In genomic region chr1:25790472-25790871, GRCh38 we compare ENCODE assay signal across 16 cellular contexts. TPM values are rescaled to one million over a fixed set of nuclear protein-coding genes. Genes with fewer than 3 reads are reported as not detected.
A peak's percentile ranks its signal among the peaks of the same experiment; 100 is the strongest.
DNase-seq lines count a peak whose midpoint lies in the region; ATAC-seq and TF ChIP-seq lines count a peak whose summit lies in the region.
"Had no signal": no experiment of that assay in that cellular context is flagged by ENCODE, and none has a peak within 500 bp of the region (broad histone marks: within the 10 kb centered on the region; RNA-seq: fewer than 3 reads in every experiment).

No MANE protein-coding gene starts in this region.

- H3K4me3 ChIP-seq in neural progenitor cell (no peak overlapping the region), adrenal gland (no peak overlapping the region), spleen (no peak overlapping the region)
- H3K4me3 ChIP-seq: GM12878, GM23248, HAP-1 had no signal

- H3K79me2 ChIP-seq in neural progenitor cell (ENCODE audit: low read depth), result no peaks in the 10 kb centered on the region

- no peaks in the 10 kb centered on the region for H3K9me3 ChIP-seq in CD4-positive, alpha-beta T cell (ENCODE audit: control insufficient read depth, low read length)
- H3K9me3 ChIP-seq in T-helper 17 cell (ENCODE audit: control insufficient read depth, low read length, poor library complexity, severe bottlenecking), result no peaks in the 10 kb centered on the region
- H3K9me3 ChIP-seq in neural progenitor cell (ENCODE audit: low read depth), result no peaks in the 10 kb centered on the region
- H3K9me3 ChIP-seq in adrenal gland (replicated peaks in 1 of 3), result no peaks in the 10 kb centered on the region
- no peaks in the 10 kb centered on the region for H3K9me3 ChIP-seq in spleen
- H3K9me3 ChIP-seq: BE2C, HAP-1 had no signal

- no peaks in the 10 kb centered on the region for H3K27me3 ChIP-seq in CD4-positive, alpha-beta T cell (ENCODE audit: control insufficient read depth, insufficient read depth, low read length)
- no peaks in the 10 kb centered on the region for H3K27me3 ChIP-seq in neural progenitor cell
- no peaks in the 10 kb centered on the region for H3K27me3 ChIP-seq in adrenal gland
- no peaks in the 10 kb centered on the region for H3K27me3 ChIP-seq in spleen (replicated peaks in 1 of 7)
- H3K27me3 ChIP-seq: BE2C had no signal

- WGBS in adrenal gland, 4 donors, result 87 to 91% (median 90%) methylated on average over 6 of the region's 6 CpGs
- WGBS in spleen, 5 donors, result 87 to 89% (median 87%) methylated on average over 6 of the region's 6 CpGs

- H3K9me3 Mint-ChIP-seq in CD4-positive, alpha-beta T cell, result no peaks in the 10 kb centered on the region
- H3K9me3 Mint-ChIP-seq in endothelial cell (ENCODE audit: unreplicated experiment) (no peaks in the 10 kb centered on the region), neural progenitor cell (no peaks in the 10 kb centered on the region)
- H3K9me3 Mint-ChIP-seq: CD4-positive, alpha-beta memory T cell; IgD-negative memory B cell had no signal

- no peak overlapping the region for H3K27ac ChIP-seq in CD4-positive, alpha-beta T cell (ENCODE audit: low read depth, low read length)
- H3K27ac ChIP-seq in neural progenitor cell (no peak overlapping the region), adrenal gland (no peak overlapping the region), spleen (no peak overlapping the region)
- H3K27ac ChIP-seq: GM23248 had no signal

- ATAC-seq in CD4-positive, alpha-beta T cell (ENCODE audit: poor library complexity), result no peak
- ATAC-seq in T-helper 17 cell, result no peak
- ATAC-seq: GM12878 had no signal

- no peaks in the 10 kb centered on the region for H3K27me3 Mint-ChIP-seq in CD4-positive, alpha-beta T cell
- H3K27me3 Mint-ChIP-seq in T-helper 17 cell (no peaks in the 10 kb centered on the region), endothelial cell (ENCODE audit: unreplicated experiment) (peaks cover 5% of the 10 kb centered on the region), neural progenitor cell (ENCODE audit: insufficient read depth, low read depth) (peaks cover 5% of the 10 kb centered on the region)
- H3K27me3 Mint-ChIP-seq: CD4-positive, alpha-beta memory T cell had no signal

- POLR2A ChIA-PET in CD4-positive, alpha-beta T cell (lab: Charles Lee), result interaction anchor here (1.1 kb wide), 1 partner anchor 13 kb away, joined by 3 read pairs; no protein-coding TSS in a partner anchor

- CTCF ChIA-PET in CD4-positive, alpha-beta T cell (lab: Charles Lee), result no interaction called here

- H3F3A ChIP-seq in neural progenitor cell (ENCODE audit: low read depth), result no peaks in the 10 kb centered on the region

- H2AFZ ChIP-seq in neural progenitor cell (replicated peaks), result no peak overlapping the region
- H2AFZ ChIP-seq: GM23248 had no signal

- H3K4me1 ChIP-seq in neural progenitor cell (no peaks in the 10 kb centered on the region), adrenal gland (replicated peaks in 1 of 2) (peaks cover 0 to 11% of the 10 kb centered on the region in 2 donors), spleen (peaks cover 0 to 2% (median 0%) of the 10 kb centered on the region in 6 donors)
- H3K4me1 ChIP-seq: HAP-1 had no signal

- no peak for TF ChIP-seq CTCF in CD4-positive, alpha-beta T cell (IDR thresholded peaks at IDR 0.05)
- no peak for TF ChIP-seq CTCF in endothelial cell (IDR thresholded peaks at IDR 0.05; ENCODE audit: unreplicated experiment)
- no peak for TF ChIP-seq CTCF in neural progenitor cell (IDR thresholded peaks at IDR 0.05)
- no peak for TF ChIP-seq CTCF in adrenal gland (IDR thresholded peaks at IDR 0.05)
- no peak for TF ChIP-seq CTCF in spleen (IDR thresholded peaks at IDR 0.05 in 8 of 11, conservative IDR thresholded peaks at IDR 0.05 in 3 of 11)

- intact Hi-C loops in CD4-positive, alpha-beta T cell (cut with DNase I, micrococcal nuclease), result no loop called here
- intact Hi-C loops in adrenal gland (cut with DNase I) (loop anchor here in 1 of 2 donors (10.0 kb wide), 1 partner anchor 86 kb away; no protein-coding TSS in a partner anchor), spleen (cut with DNase I; ENCODE audit: low total_unique reads) (no loop called here)

- no peak overlapping the region for H3K4me3 Mint-ChIP-seq in CD4-positive, alpha-beta T cell
- no peak overlapping the region for H3K4me3 Mint-ChIP-seq in T-helper 17 cell
- H3K4me3 Mint-ChIP-seq in endothelial cell (ENCODE audit: unreplicated experiment), result peak overlapping the region; percentile 32
- H3K4me3 Mint-ChIP-seq in neural progenitor cell, result no peak overlapping the region
- H3K4me3 Mint-ChIP-seq: CD4-positive, alpha-beta memory T cell; IgD-negative memory B cell had no signal

- DNase-seq in CD4-positive, alpha-beta T cell, result no peak
- DNase-seq in T-helper 17 cell, result no peak
- DNase-seq in endothelial cell (ENCODE audit: low spot score), result no peak
- DNase-seq in neural progenitor cell (ENCODE audit: low spot score), result no peak
- DNase-seq in adrenal gland, result no peak
- no peak for DNase-seq in NCI-H1417 (lab: John Stamatoyannopoulos, UW)
- DNase-seq in spleen, result no peak
- DNase-seq in activated CD4-positive, CD25-positive, alpha-beta regulatory T cell treated with anti-CD3 and anti-CD28 coated beads, Interleukin-2, amount 50 U/mL, for 72 hours, result no peak
- DNase-seq: ACHN; BE2C; C1 segment of cervical spinal cord; CD4-positive, alpha-beta memory T cell; GM23248 had no signal

- H3K9ac ChIP-seq in neural progenitor cell, result no peak overlapping the region
- H3K9ac ChIP-seq: GM23248 had no signal

- no peaks in the 10 kb centered on the region for H3K36me3 ChIP-seq in neural progenitor cell
- H3K36me3 ChIP-seq in adrenal gland (replicated peaks in 1 of 2), result no peaks in the 10 kb centered on the region
- peaks cover 0 to 33% (median 6%) of the 10 kb centered on the region in 6 donors for H3K36me3 ChIP-seq in spleen
- H3K36me3 ChIP-seq: BE2C, HAP-1 had no signal

- H3K36me3 Mint-ChIP-seq in CD4-positive, alpha-beta T cell (ENCODE audit: low read depth), result peaks cover 49% of the 10 kb centered on the region
- H3K36me3 Mint-ChIP-seq in T-helper 17 cell (ENCODE audit: low read depth) (no peaks in the 10 kb centered on the region), endothelial cell (ENCODE audit: low read depth, unreplicated experiment) (peaks cover 13% of the 10 kb centered on the region), neural progenitor cell (no peaks in the 10 kb centered on the region)
- H3K36me3 Mint-ChIP-seq: IgD-negative memory B cell had no signal

- no peak overlapping the region for H3K4me2 ChIP-seq in neural progenitor cell

- peaks cover 17% of the 10 kb centered on the region for H3K4me1 Mint-ChIP-seq in CD4-positive, alpha-beta T cell (ENCODE audit: low read depth)
- H3K4me1 Mint-ChIP-seq in T-helper 17 cell (peaks cover 11% of the 10 kb centered on the region), endothelial cell (ENCODE audit: unreplicated experiment) (peaks cover 3% of the 10 kb centered on the region), neural progenitor cell (peaks cover 46% of the 10 kb centered on the region)

- H3K27ac Mint-ChIP-seq in CD4-positive, alpha-beta T cell, result peak overlapping the region; percentile 62
- H3K27ac Mint-ChIP-seq in T-helper 17 cell (peak overlapping the region; percentile 83), endothelial cell (ENCODE audit: unreplicated experiment) (no peak overlapping the region), neural progenitor cell (peak overlapping the region; percentile 57)

- TF ChIP-seq POLR2A in adrenal gland (IDR thresholded peaks at IDR 0.05) (no peak), spleen (IDR thresholded peaks at IDR 0.05) (no peak)

- no peaks in the 10 kb centered on the region for H4K20me1 ChIP-seq in neural progenitor cell (ENCODE audit: low read depth)

RNA-seq across cellular contexts. Expression of gene SELENON, which starts 9.5 kb away (rescaled TPM):
- 10 to 100 TPM; 25.3 to 25.7 TPM for total RNA-seq in CD4-positive, alpha-beta T cell
- total RNA-seq in T-helper 17 cell, result 10 to 100 TPM; 24.5 to 25.2 TPM
- total RNA-seq in endothelial cell (ENCODE audit: unreplicated experiment), result 284 TPM
- 24.9 and 50.4 TPM in 2 replicates for total RNA-seq in neural progenitor cell (ENCODE audit: low replicate concordance)
- 100 to 1,000 TPM in 1 of 8 donors, 10 to 100 TPM in 7; 25.1 to 105 (median 75.5) TPM for total RNA-seq in adrenal gland
- 10 to 100 TPM; 35.6 to 75.9 (median 37.7) TPM for polyA plus RNA-seq in adrenal gland
- 10 to 100 TPM; 41.4 to 80.9 (median 59.2) TPM for total RNA-seq in spleen
- 10 to 100 TPM in 1 of 3 donors, 1 to 10 TPM in 2; 9.7 to 25.8 (median 9.7) TPM for polyA plus RNA-seq in spleen

RNA-seq across cellular contexts. Expression of gene MTFR1L, which starts 29.3 kb away (rescaled TPM):
- total RNA-seq in CD4-positive, alpha-beta T cell, result 10 to 100 TPM; 25.5 to 28.0 TPM
- total RNA-seq in T-helper 17 cell, result 10 to 100 TPM; 30.4 to 37.4 TPM
- total RNA-seq in endothelial cell (ENCODE audit: unreplicated experiment), result 48.1 TPM
- 20.7 and 31.2 TPM in 2 replicates for total RNA-seq in neural progenitor cell (ENCODE audit: low replicate concordance)
- 100 to 1,000 TPM; 116 to 285 (median 184) TPM for total RNA-seq in adrenal gland
- polyA plus RNA-seq in adrenal gland, result 100 to 1,000 TPM; 157 to 298 (median 284) TPM
- 10 to 100 TPM; 44.6 to 74.7 (median 53.7) TPM for total RNA-seq in spleen
- polyA plus RNA-seq in spleen, result 10 to 100 TPM; 32.1 to 44.3 (median 43.0) TPM
